Comparison of ENCODE assay signal across 1 cellular context in genomic region chr17:16929757-16930520, GRCh38.
TF ChIP-seq lines count a peak whose summit lies in the region.

No MANE protein-coding gene starts in this region.

TF ChIP-seq in GM23338, 12 proteins besides CTCF, POLR2A, EP300 and RAD21 (continued from another document):
- TF ChIP-seq ZNF462 (CRISPR knock-in tag; IDR thresholded peaks at IDR 0.05), result no peak
- no peak for TF ChIP-seq REST (IDR thresholded peaks at IDR 0.05; ENCODE audit: unreplicated experiment)
- TF ChIP-seq NANOG (IDR thresholded peaks at IDR 0.05; ENCODE audit: borderline replicate concordance), result no peak
- no peak for TF ChIP-seq CREB1 (CRISPR knock-in tag; IDR thresholded peaks at IDR 0.05; ENCODE audit: low read depth)
- TF ChIP-seq STAT1 (IDR thresholded peaks at IDR 0.05; ENCODE audit: unreplicated experiment), result no peak
- TF ChIP-seq ZNF114 (CRISPR knock-in tag; IDR thresholded peaks at IDR 0.05), result no peak
- no peak for TF ChIP-seq JUNB (IDR thresholded peaks at IDR 0.05; ENCODE audit: unreplicated experiment)
- TF ChIP-seq EZH2 (IDR thresholded peaks at IDR 0.05; ENCODE audit: low read depth, unreplicated experiment), result no peak
- TF ChIP-seq EZH2phosphoT487 (IDR thresholded peaks at IDR 0.05; ENCODE audit: unreplicated experiment), result no peak
